ENCODE assay signal across 12 cellular contexts in genomic region chr4:3708103-3708510, GRCh38. TPM values are rescaled to one million over a fixed set of nuclear protein-coding genes. Genes with fewer than 3 reads are reported as not detected.
DNase-seq lines count a peak whose midpoint lies in the region; ATAC-seq lines count a peak whose summit lies in the region.
"Had no signal": no experiment of that assay in that cellular context is flagged by ENCODE, and none has a peak within 500 bp of the region (broad histone marks: within the 10 kb centered on the region; RNA-seq: fewer than 3 reads in every experiment).

No MANE protein-coding gene starts in this region.

- H3K9me3 Mint-ChIP-seq in stimulated activated naive B cell treated with anti-CD40 and anti-IgM and Interleukin-4, amounts not matched to agents 10 μg/mL and 1 μg/mL and 100 μg/mL, for 72 hours = no peaks in the 10 kb centered on the region
- H3K9me3 Mint-ChIP-seq: activated CD8-positive, alpha-beta T cell treated with anti-CD3 and anti-CD28 coated beads for 36 hours had no signal

- ATAC-seq in stimulated activated naive B cell treated with anti-CD40 and anti-IgM and Interleukin-4, amounts not matched to agents 10 μg/mL and 1 μg/mL and 100 μg/mL, for 72 hours (replicated peaks) = peak; percentile 72 to 76
- ATAC-seq in HG02763 (IDR thresholded peaks at IDR 0.05; ENCODE audit: unreplicated experiment) (no peak), HG03175 (IDR thresholded peaks at IDR 0.05; ENCODE audit: unreplicated experiment) (no peak)
- ATAC-seq: activated CD8-positive, alpha-beta T cell treated with anti-CD3 and anti-CD28 coated beads for 36 hours; left colon had no signal

- peaks cover 10% of the 10 kb centered on the region in 2 donors for H3K4me1 Mint-ChIP-seq in stimulated activated naive B cell treated with anti-CD40 and anti-IgM and Interleukin-4, amounts not matched to agents 10 μg/mL and 1 μg/mL and 100 μg/mL, for 72 hours

- in situ Hi-C loops in G401 (cut with HindIII; ENCODE audit: low sequenced_read_pairs) = no loop called here

- DNase-seq in G401 (ENCODE audit: low spot score) (peak; percentile 69), SIG-M5 treated with dmso at 0.1 percent for 504 hours (lab: John Stamatoyannopoulos, UW; ENCODE audit: unreplicated experiment) (peak; percentile 52), cardiac septum (ENCODE audit: low spot score) (peak; percentile 82)
- peak; percentile 10 for DNase-seq in stimulated activated naive B cell treated with anti-CD40 and anti-IgM and Interleukin-4, amounts not matched to agents 10 μg/mL and 1 μg/mL and 100 μg/mL, for 72 hours
- DNase-seq in central memory CD4-positive, alpha-beta T cell = no peak
- DNase-seq in effector CD4-positive, alpha-beta T cell = no peak
- DNase-seq: activated CD8-positive, alpha-beta T cell treated with anti-CD3 and anti-CD28 coated beads for 36 hours; left colon; retina had no signal

- peaks cover 29 to 30% of the 10 kb centered on the region in 2 donors for H3K27me3 Mint-ChIP-seq in stimulated activated naive B cell treated with anti-CD40 and anti-IgM and Interleukin-4, amounts not matched to agents 10 μg/mL and 1 μg/mL and 100 μg/mL, for 72 hours

- peaks cover 0 to 2% of the 10 kb centered on the region in 2 donors for H3K36me3 Mint-ChIP-seq in stimulated activated naive B cell treated with anti-CD40 and anti-IgM and Interleukin-4, amounts not matched to agents 10 μg/mL and 1 μg/mL and 100 μg/mL, for 72 hours

- no peak overlapping the region for H3K27ac Mint-ChIP-seq in stimulated activated naive B cell treated with anti-CD40 and anti-IgM and Interleukin-4, amounts not matched to agents 10 μg/mL and 1 μg/mL and 100 μg/mL, for 72 hours
- H3K27ac Mint-ChIP-seq: activated CD8-positive, alpha-beta T cell treated with anti-CD3 and anti-CD28 coated beads for 36 hours had no signal

- intact Hi-C loops in cardiac septum (cut with DNase I) = no loop called here

- H3K4me3 Mint-ChIP-seq in stimulated activated naive B cell treated with anti-CD40 and anti-IgM and Interleukin-4, amounts not matched to agents 10 μg/mL and 1 μg/mL and 100 μg/mL, for 72 hours = no peak overlapping the region
- H3K4me3 Mint-ChIP-seq: activated CD8-positive, alpha-beta T cell treated with anti-CD3 and anti-CD28 coated beads for 36 hours had no signal

RNA-seq across cellular contexts. Expression of gene ADRA2C, which starts 58.1 kb away (rescaled TPM):
- 7.9 and 11.7 TPM in 2 replicates for total RNA-seq in G401 (2014; rRNA removed; shearing (Covaris generic))
- 5.4 TPM for total RNA-seq in cardiac septum
- total RNA-seq: SJSA1 had no signal

Comparison
In these comparisons a context has a peak if more than half of its experiments do, and no peak if none do; other contexts are left out.
1. DNase-seq: peak in G401 (single experiment), SIG-M5 treated with dmso at 0.1 percent for 504 hours (single experiment), cardiac septum (single experiment) and stimulated activated naive B cell treated with anti-CD40 and anti-IgM and Interleukin-4, amounts not matched to agents 10 μg/mL and 1 μg/mL and 100 μg/mL, for 72 hours (single experiment); none in central memory CD4-positive, alpha-beta T cell (single experiment) and effector CD4-positive, alpha-beta T cell (single experiment).
2. ATAC-seq: peak in stimulated activated naive B cell treated with anti-CD40 and anti-IgM and Interleukin-4, amounts not matched to agents 10 μg/mL and 1 μg/mL and 100 μg/mL, for 72 hours (2 of 2); none in HG02763 (single experiment) and HG03175 (single experiment).